Comparison of ENCODE assay signal across 8 cellular contexts in the genomic region with DNA sequence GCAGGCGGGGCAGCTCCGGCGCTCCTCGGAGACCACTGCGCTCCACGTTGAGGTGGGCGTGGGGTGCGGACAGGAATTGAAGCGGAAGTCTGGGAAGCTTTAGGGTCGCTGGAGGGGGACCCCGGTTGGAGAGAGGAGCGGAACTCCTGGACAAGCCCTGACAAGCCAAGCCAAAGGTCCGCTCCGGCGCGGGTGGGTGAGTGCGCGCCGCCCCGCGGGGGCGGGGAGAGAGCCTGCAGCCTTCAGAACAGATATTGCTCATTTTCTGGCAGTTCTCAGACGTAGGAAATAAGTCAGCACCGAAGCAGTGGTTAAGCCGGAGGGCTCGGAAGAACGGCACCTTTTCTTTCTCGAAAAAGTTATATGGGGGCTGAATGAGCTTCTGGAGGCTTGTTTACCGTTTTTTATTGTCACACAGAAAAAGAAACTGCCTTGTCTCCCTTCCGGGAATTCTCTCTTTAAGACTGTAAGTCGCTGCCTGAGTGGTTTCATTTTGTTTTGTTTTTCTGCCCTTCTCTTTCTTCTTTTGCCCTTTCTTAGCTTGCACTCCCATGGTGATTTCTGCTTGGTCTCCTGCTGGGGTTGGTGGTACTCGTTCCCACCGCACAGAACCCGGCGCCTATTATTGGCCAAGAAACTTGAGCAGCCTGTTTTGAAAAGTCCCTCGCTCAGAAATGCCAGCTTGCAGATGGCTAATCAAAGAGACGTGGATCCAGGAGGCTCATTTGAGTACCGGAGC. TPM values are rescaled to one million over a fixed set of nuclear protein-coding genes. Genes with fewer than 3 reads are reported as not detected.
DNase-seq lines count a peak whose midpoint lies in the region; ATAC-seq, FAIRE-seq and TF ChIP-seq lines count a peak whose summit lies in the region.

No MANE protein-coding gene starts in this region.

- no peak overlapping the region for H3K23ac ChIP-seq in H1 (ENCODE audit: insufficient read length)
- peak overlapping the region; percentile 87 for H3K23ac ChIP-seq in mesendoderm (ENCODE audit: low read length)

- CTCF ChIA-PET in H1 (lab: Charles Lee; ENCODE audit: partially characterized antibody): interaction anchor here (0.7 to 6.0 kb wide), 13 partner anchors 9 to 426 kb away, joined by 3 to 103 read pairs (median 5); a partner anchor contains a TSS

- no peak overlapping the region for H2BK12ac ChIP-seq in H1 (ENCODE audit: low read depth, low read length)

- H3K56ac ChIP-seq in H1 (replicated peaks; ENCODE audit: insufficient read length, low read depth, low read length): peak overlapping the region; percentile 62
- peak overlapping the region; percentile 73 for H3K56ac ChIP-seq in mesendoderm (ENCODE audit: low read length)

- H3K4ac ChIP-seq in H1 (replicated peaks; ENCODE audit: insufficient read length, low read depth, low read length) (no peak overlapping the region), mesendoderm (ENCODE audit: low read depth, low read length) (no peak overlapping the region)

- no peaks in the 10 kb centered on the region for H4K20me1 ChIP-seq in H1 (replicated peaks in 1 of 2; ENCODE audit: control insufficient read depth in 1 of 2, insufficient read depth in 2 of 2, low read length in 2 of 2)

- WGBS in H1 (ENCODE audit: extremely low coverage in 1 of 2, insufficient coverage in 1 of 2, insufficient read length in 1 of 2, insufficient replicate concordance in 2 of 2, low coverage in 1 of 2, low lambda C conversion rate in 2 of 2, missing lambda C conversion rate in 1 of 2), 2 experiments: 4% methylated on average over 36 of the region's 38 CpGs; no CpG with 5 or more reads in 1 of the 2 experiments
- no CpG with 5 or more reads among the region's 38 CpGs for WGBS in mesendoderm (ENCODE audit: extremely low coverage, insufficient coverage, low lambda C conversion rate)

- H3K27ac ChIP-seq in H1 (ENCODE audit: low read depth, low read length): peak overlapping the region; percentile 30; the same call in 1 of the 2 replicates
- no peak overlapping the region for H3K27ac ChIP-seq in mesendoderm (ENCODE audit: low read depth, low read length)

- H4K5ac ChIP-seq in H1 (ENCODE audit: insufficient read length, low read depth, low read length) (peak overlapping the region; percentile 58), mesendoderm (ENCODE audit: low read length) (no peak overlapping the region)

- peak overlapping the region; percentile 22; the same call in 1 of the 2 replicates for H3K18ac ChIP-seq in H1 (ENCODE audit: extremely low read depth, low read length)
- peak overlapping the region; percentile 54 for H3K18ac ChIP-seq in mesendoderm (ENCODE audit: low read length)

- H3K4me2 ChIP-seq in H1 (ENCODE audit: insufficient read depth in 1 of 2, low read depth in 2 of 2, low read length in 2 of 2) (peak overlapping the region; percentile 79 to 86), mesendoderm (ENCODE audit: low read length) (peak overlapping the region; percentile 59)

- TF ChIP-seq CTCF in H1 (IDR thresholded peaks at IDR 0.05; ENCODE audit: control extremely low read depth in 1 of 3, insufficient read depth in 1 of 3, low read depth in 1 of 3, low read length in 3 of 3): no peak

- no peak for FAIRE-seq in H1 (lab: Jason Lieb, UNC)

- no peaks in the 10 kb centered on the region for H3K9me3 ChIP-seq in H1 (ENCODE audit: insufficient read depth in 2 of 2, low read depth in 1 of 2, low read length in 1 of 2)

- no peak overlapping the region for H2BK5ac ChIP-seq in H1 (ENCODE audit: low read depth, low read length)
- no peak overlapping the region for H2BK5ac ChIP-seq in mesendoderm (ENCODE audit: low read length)

- H2BK15ac ChIP-seq in H1 (ENCODE audit: low read length) (no peak overlapping the region), mesendoderm (replicated peaks; ENCODE audit: low read depth) (no peak overlapping the region)

- peak; percentile 26 for DNase-seq in NCI-H460 (ENCODE audit: extremely low read depth, low read depth)
- peak; percentile 38 to 57 (median 55) for DNase-seq in activated CD8-positive, alpha-beta memory T cell treated with anti-CD3 and anti-CD28 coated beads for 48 hours (ENCODE audit: low read depth in 2 of 3, low spot score in 2 of 3)
- DNase-seq in H1 (ENCODE audit: low read depth in 1 of 2, low spot score in 2 of 2): peak in 1 of 2 experiments; percentile 50
- peak; percentile 39 for DNase-seq in mesendoderm
- peak; percentile 61 to 69 for DNase-seq in stimulated activated CD8-positive, alpha-beta memory T cell treated with anti-CD3 and anti-CD28 coated beads, Interleukin-15, amount 100 ng/mL, for 48 hours (ENCODE audit: low read depth in 2 of 2)
- no peak for DNase-seq in epidermal melanocyte (ENCODE audit: insufficient read length, low spot score)

- H2AFZ ChIP-seq in H1 (ENCODE audit: low read length): peak overlapping the region; percentile 44; the same call in 1 of the 2 replicates

- H3K4me1 ChIP-seq in H1 (replicated peaks in 1 of 4; ENCODE audit: control insufficient read depth in 3 of 4, insufficient read depth in 4 of 4, low read length in 3 of 4): peaks cover 0 to 9% (median under 1%) of the 10 kb centered on the region in 4 experiments; a peak in 2 of 7 replicates
- peaks cover 2% of the 10 kb centered on the region for H3K4me1 ChIP-seq in mesendoderm (ENCODE audit: control insufficient read depth, low read depth, low read length)

- no peak for TF ChIP-seq POLR2A in H1 (IDR thresholded peaks at IDR 0.05; ENCODE audit: control extremely low read depth in 1 of 2, low read depth in 2 of 2, low read length in 2 of 2)

- no peak overlapping the region for H2BK20ac ChIP-seq in H1 (ENCODE audit: low read length)

- peak overlapping the region; percentile 89 for H3K4me3 ChIP-seq in GM08714 (ENCODE audit: low read length)
- H3K4me3 ChIP-seq in H1 (ENCODE audit: extremely low read depth in 1 of 4, insufficient read depth in 2 of 4, low read depth in 3 of 4, low read length in 4 of 4): peak overlapping the region; percentile 68 to 88 (median 87)
- peak overlapping the region; percentile 24 for H3K4me3 ChIP-seq in mesendoderm (ENCODE audit: low read length)

- peaks cover 0 to 13% (median 7%) of the 10 kb centered on the region in 4 experiments; a peak in 6 of 7 replicates for H3K27me3 ChIP-seq in H1 (replicated peaks in 1 of 4; ENCODE audit: control insufficient read depth in 3 of 4, extremely low read depth in 1 of 4, insufficient read depth in 3 of 4, low read length in 3 of 4)
- no peaks in the 10 kb centered on the region for H3K27me3 ChIP-seq in mesendoderm (ENCODE audit: insufficient read depth, low read length, poor library complexity)

- no peak overlapping the region for H3K14ac ChIP-seq in H1 (ENCODE audit: insufficient read length)

- no peak for TF ChIP-seq EP300 in H1 (IDR thresholded peaks at IDR 0.05; ENCODE audit: borderline replicate concordance in 1 of 2, low read depth in 2 of 2, low read length in 2 of 2)

- H2BK120ac ChIP-seq in H1 (replicated peaks; ENCODE audit: low read depth, low read length): no peak overlapping the region
- no peak overlapping the region for H2BK120ac ChIP-seq in mesendoderm (ENCODE audit: low read depth, low read length)

- POLR2A ChIA-PET in H1 (lab: Charles Lee; ENCODE audit: partially characterized antibody): interaction anchor here (0.8 to 0.9 kb wide), 3 partner anchors 55 to 653 kb away, joined by 3 read pairs; no protein-coding TSS in a partner anchor

- H3K79me1 ChIP-seq in H1 (ENCODE audit: low read depth, low read length) (no peaks in the 10 kb centered on the region), mesendoderm (ENCODE audit: low read length) (no peaks in the 10 kb centered on the region)

- H4K8ac ChIP-seq in H1 (ENCODE audit: extremely low read depth, insufficient read depth, low read length): no peak overlapping the region
- H4K8ac ChIP-seq in mesendoderm (ENCODE audit: low read depth, low read length): no peak overlapping the region

- H3K9ac ChIP-seq in H1 (replicated peaks in 1 of 4; ENCODE audit: extremely low read depth in 1 of 4, low read depth in 3 of 4, low read length in 3 of 4): peak overlapping the region in 3 of 4 experiments; percentile 9 to 60 (median 14); a peak in 4 of 7 replicates
- peak overlapping the region; percentile 56 for H3K9ac ChIP-seq in mesendoderm (ENCODE audit: low read length)

- ATAC-seq in HG02588 (IDR thresholded peaks at IDR 0.05; ENCODE audit: unreplicated experiment): peak; percentile 40

- peaks cover 7% of the 10 kb centered on the region; the same call in 1 of the 2 replicates for H3K23me2 ChIP-seq in H1 (ENCODE audit: low read depth, low read length)

- no peak overlapping the region for H2AK5ac ChIP-seq in H1 (ENCODE audit: low read depth, low read length)
- H2AK5ac ChIP-seq in mesendoderm (ENCODE audit: low read length): no peak overlapping the region

- no peaks in the 10 kb centered on the region; a peak in 1 of 4 replicates for H3K79me2 ChIP-seq in H1 (ENCODE audit: control insufficient read depth in 1 of 2, insufficient read depth in 2 of 2, low read length in 2 of 2)
- no peaks in the 10 kb centered on the region for H3K79me2 ChIP-seq in mesendoderm (ENCODE audit: control insufficient read depth, insufficient read depth, low read length)

- H3K36me3 ChIP-seq in H1 (ENCODE audit: control insufficient read depth in 2 of 4, insufficient read depth in 4 of 4, low read length in 3 of 4) (no peaks in the 10 kb centered on the region), mesendoderm (ENCODE audit: control insufficient read depth, insufficient read depth, low read length) (no peaks in the 10 kb centered on the region)

- peak overlapping the region; percentile 84 for H4K91ac ChIP-seq in H1 (replicated peaks; ENCODE audit: insufficient read length, low read length)

- no peak for TF ChIP-seq RAD21 in H1 (IDR thresholded peaks at IDR 0.05 in 1 of 2, conservative IDR thresholded peaks at IDR 0.05 in 1 of 2; ENCODE audit: low read depth in 2 of 2, low read length in 2 of 2)

RNA-seq across cellular contexts. Expression of a gene that starts 0.7 kb away (rescaled TPM):
- total RNA-seq in NCI-H460 (2014; rRNA removed; shearing (Covaris generic)): 16.2 and 20.3 TPM in 2 replicates
- 17.1 and 20.2 TPM in 2 replicates for polyA plus RNA-seq in NCI-H460 (2014; cell fraction: nucleus; rRNA removed)
- 4.0 and 5.4 TPM in 2 replicates for total RNA-seq in H1 (2021; fragmentation: NEBNext Ultra II Directional; extraction: Animal tissue kit (Norgen Biotek cat#: 25700))
- polyA plus RNA-seq in H1 (2011; rRNA removed): 3.7 and 6.7 TPM in 2 replicates
- polyA plus RNA-seq in H1 (2011; cell fraction: cytosol; rRNA removed): 6.6 TPM
- 3.0 TPM for polyA plus RNA-seq in H1 (2011; cell fraction: nucleus; rRNA removed)
- polyA plus RNA-seq in H1 (2012, experiment 1 of 2): 7.9 to 11.3 TPM (median 8.2 TPM) in 4 replicates
- polyA plus RNA-seq in H1 (2012, experiment 2 of 2): 0.63 TPM
- polyA plus RNA-seq in H1 (2013, experiment 1 of 2): 2.2 TPM
- 2.2 TPM for polyA plus RNA-seq in H1 (2013, experiment 2 of 2)
- 7.4 and 19.3 TPM in 2 replicates for polyA minus RNA-seq in H1 (2011; rRNA and poly(A)+ RNA removed)
- polyA minus RNA-seq in H1 (2011; cell fraction: cytosol; rRNA and poly(A)+ RNA removed): 6.8 TPM
- 11.1 TPM for polyA minus RNA-seq in H1 (2011; cell fraction: nucleus; rRNA and poly(A)+ RNA removed)
- 0.66 TPM for polyA plus RNA-seq in mesendoderm (2013, experiment 1 of 2)
- polyA plus RNA-seq in mesendoderm (2013, experiment 2 of 2): 0.88 TPM

RNA-seq across cellular contexts. Expression of a gene that starts 38.8 kb away (rescaled TPM):
- 40.4 and 41.7 TPM in 2 replicates for total RNA-seq in NCI-H460 (2014; rRNA removed; shearing (Covaris generic))
- 6.3 and 8.4 TPM in 2 replicates for polyA plus RNA-seq in NCI-H460 (2014; cell fraction: nucleus; rRNA removed)
- 2.0 and 3.5 TPM in 2 replicates for total RNA-seq in H1 (2021; fragmentation: NEBNext Ultra II Directional; extraction: Animal tissue kit (Norgen Biotek cat#: 25700))
- polyA plus RNA-seq in H1 (2011; rRNA removed): 8.7 and 8.9 TPM in 2 replicates
- 6.4 TPM for polyA plus RNA-seq in H1 (2011; cell fraction: cytosol; rRNA removed)
- polyA plus RNA-seq in H1 (2011; cell fraction: nucleus; rRNA removed): 9.1 TPM
- 10.9 to 13.9 TPM (median 12.0 TPM) in 4 replicates for polyA plus RNA-seq in H1 (2012, experiment 1 of 2)
- 9.7 TPM for polyA plus RNA-seq in H1 (2012, experiment 2 of 2)
- polyA plus RNA-seq in H1 (2013, experiment 1 of 2): 2.8 TPM
- 3.5 TPM for polyA plus RNA-seq in H1 (2013, experiment 2 of 2)
- 4.5 and 9.3 TPM in 2 replicates for polyA minus RNA-seq in H1 (2011; rRNA and poly(A)+ RNA removed)
- 3.9 TPM for polyA minus RNA-seq in H1 (2011; cell fraction: cytosol; rRNA and poly(A)+ RNA removed)
- 8.9 TPM for polyA minus RNA-seq in H1 (2011; cell fraction: nucleus; rRNA and poly(A)+ RNA removed)
- 1.5 TPM for polyA plus RNA-seq in mesendoderm (2013, experiment 1 of 2)
- polyA plus RNA-seq in mesendoderm (2013, experiment 2 of 2): 1.6 TPM

Comparison
In these comparisons a context has a peak if more than half of its experiments do, and no peak if none do; other contexts are left out.
1. H3K4me3 ChIP-seq: peak in every context shown above with its lines; median percentile 89 in GM08714; 87 in H1; 24 in mesendoderm.